Comparison of ENCODE assay signal across 9 cellular contexts in the genomic region with DNA sequence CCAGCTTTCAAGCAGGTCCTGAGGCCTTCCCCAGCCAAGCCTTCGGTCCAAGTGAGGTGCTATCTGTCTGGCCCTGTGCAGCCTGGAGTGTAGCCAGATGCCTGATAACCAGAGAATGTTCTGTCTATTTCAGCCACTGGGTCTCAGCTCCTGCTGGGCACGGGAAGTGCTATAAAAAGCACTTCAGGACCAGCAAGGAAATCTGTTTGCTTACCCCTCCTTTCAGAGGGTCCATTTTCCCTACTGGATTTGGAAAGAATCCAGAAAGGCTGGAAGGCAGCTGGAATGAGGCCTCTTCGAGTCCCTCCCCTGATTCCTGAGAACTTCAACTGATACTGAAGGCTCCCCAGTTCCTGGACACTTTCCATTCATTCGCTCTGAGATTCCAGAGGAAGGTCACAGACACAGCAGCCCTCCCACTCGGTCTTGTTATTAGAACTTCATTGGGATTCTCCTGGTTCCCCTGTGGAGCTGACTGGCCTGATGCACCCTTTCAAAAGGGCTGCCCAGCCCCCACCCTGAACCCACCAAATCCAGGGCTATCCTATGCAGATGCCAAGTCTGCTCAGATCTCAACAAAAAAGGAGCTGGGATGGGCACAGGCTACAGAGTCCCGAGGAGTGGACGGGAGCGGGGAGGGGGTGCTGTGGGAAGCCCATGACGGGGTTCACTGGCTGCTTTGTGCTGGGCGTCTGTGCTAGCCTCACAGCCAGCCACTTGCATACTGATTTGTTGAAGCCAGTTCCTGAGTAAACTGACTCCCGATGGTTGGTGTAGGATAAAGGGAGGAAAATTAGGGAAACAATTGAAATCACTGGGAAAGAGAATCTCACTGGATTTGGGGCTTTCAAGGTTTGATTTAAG.
A peak's percentile ranks its signal among the peaks of the same experiment; 100 is the strongest.
DNase-seq lines count a peak whose midpoint lies in the region; ATAC-seq and TF ChIP-seq lines count a peak whose summit lies in the region.
"Had no signal": no experiment of that assay in that cellular context is flagged by ENCODE, and none has a peak within 500 bp of the region (broad histone marks: within the 10 kb centered on the region; RNA-seq: fewer than 3 reads in every experiment).

No MANE protein-coding gene starts in this region.

- peak; percentile 61 for DNase-seq in NCI-H2029 (lab: John Stamatoyannopoulos, UW)
- DNase-seq in brain microvascular endothelial cell: peak; percentile 66
- peak; percentile 58 for DNase-seq in iris pigment epithelial cell (ENCODE audit: low read depth)
- DNase-seq in substantia nigra (lab: John Stamatoyannopoulos, UW): peak in 27 of 49 donors; percentile 15 to 83 (median 40)
- no peak for DNase-seq in DMS53 treated with DMSO at 0.1 percent for 48 hours (lab: John Stamatoyannopoulos, UW; ENCODE audit: unreplicated experiment)
- DNase-seq in activated CD4-positive, alpha-beta T cell treated with anti-CD3 and anti-CD28 coated beads for 1 hour: no peak
- DNase-seq in mesendoderm: no peak
- DNase-seq: GF-D8 had no signal

- H3K27ac ChIP-seq in brain microvascular endothelial cell (peak overlapping the region; percentile 49), substantia nigra (ENCODE audit: low read depth, low read length, poor library complexity, severe bottlenecking) (peak overlapping the region; percentile 20), mesendoderm (ENCODE audit: low read depth, low read length) (no peak overlapping the region)

- peaks cover 17% of the 10 kb centered on the region for H3K79me1 ChIP-seq in mesendoderm (ENCODE audit: low read length)

- no peak overlapping the region for H2BK15ac ChIP-seq in mesendoderm (replicated peaks; ENCODE audit: low read depth)

- H2AK5ac ChIP-seq in mesendoderm (ENCODE audit: low read length): no peak overlapping the region

- H3K4me1 ChIP-seq in mesendoderm (ENCODE audit: control insufficient read depth, low read depth, low read length): no peaks in the 10 kb centered on the region

- no peak for TF ChIP-seq CTCF in brain microvascular endothelial cell (IDR thresholded peaks at IDR 0.05; ENCODE audit: low read depth, low read length, missing control alignments)

- peaks cover 17% of the 10 kb centered on the region for H3K36me3 ChIP-seq in brain microvascular endothelial cell (replicated peaks)
- peaks cover 26% of the 10 kb centered on the region for H3K36me3 ChIP-seq in mesendoderm (ENCODE audit: control insufficient read depth, insufficient read depth, low read length)

- H3K27me3 ChIP-seq in brain microvascular endothelial cell (replicated peaks): no peaks in the 10 kb centered on the region
- H3K27me3 ChIP-seq in mesendoderm (ENCODE audit: insufficient read depth, low read length, poor library complexity): no peaks in the 10 kb centered on the region

- no peak overlapping the region for H3K4me2 ChIP-seq in mesendoderm (ENCODE audit: low read length)

- H2BK120ac ChIP-seq in mesendoderm (ENCODE audit: low read depth, low read length): no peak overlapping the region

- no peak overlapping the region for H3K23ac ChIP-seq in mesendoderm (ENCODE audit: low read length)

- no peak overlapping the region for H4K8ac ChIP-seq in mesendoderm (ENCODE audit: low read depth, low read length)

- H3K56ac ChIP-seq in mesendoderm (ENCODE audit: low read length): no peak overlapping the region

- H3K9ac ChIP-seq in mesendoderm (ENCODE audit: low read length): no peak overlapping the region

- no peak overlapping the region for H3K18ac ChIP-seq in mesendoderm (ENCODE audit: low read length)

- H3K4me3 ChIP-seq in brain microvascular endothelial cell (ENCODE audit: low read depth, low read length) (no peak overlapping the region), mesendoderm (ENCODE audit: low read length) (no peak overlapping the region)

- H2BK5ac ChIP-seq in mesendoderm (ENCODE audit: low read length): no peak overlapping the region

- in situ Hi-C loops in brain microvascular endothelial cell (cut with HindIII; ENCODE audit: low pct_ligation_motif_present, low sequenced_read_pairs): no loop called here

- no peak overlapping the region for H3K4ac ChIP-seq in mesendoderm (ENCODE audit: low read depth, low read length)

- no peaks in the 10 kb centered on the region for H3K79me2 ChIP-seq in mesendoderm (ENCODE audit: control insufficient read depth, insufficient read depth, low read length)

- no peak overlapping the region for H4K5ac ChIP-seq in mesendoderm (ENCODE audit: low read length)

- ATAC-seq in GM21423 (IDR thresholded peaks at IDR 0.05; ENCODE audit: unreplicated experiment): no peak

- no CpG with 5 or more reads among the region's 11 CpGs for WGBS in mesendoderm (ENCODE audit: extremely low coverage, insufficient coverage, low lambda C conversion rate)

Comparison
In these comparisons a context has a peak if more than half of its experiments do, and no peak if none do; other contexts are left out.
1. DNase-seq: peak in NCI-H2029 (single experiment), brain microvascular endothelial cell (single experiment), iris pigment epithelial cell (single experiment) and substantia nigra (27 of 49); none in DMS53 treated with DMSO at 0.1 percent for 48 hours (single experiment), activated CD4-positive, alpha-beta T cell treated with anti-CD3 and anti-CD28 coated beads for 1 hour (single experiment) and mesendoderm (single experiment).